In genomic region chr5:142915038-142915437, GRCh38 we compare ENCODE assay signal across 6 cellular contexts.
"Had no signal": no experiment of that assay in that cellular context is flagged by ENCODE, and none has a peak within 500 bp of the region (broad histone marks: within the 10 kb centered on the region; RNA-seq: fewer than 3 reads in every experiment).

No MANE protein-coding gene starts in this region.

- H3K4me2 ChIP-seq: GM23338 had no signal

- H3K9ac ChIP-seq: GM23248 had no signal

- H2AFZ ChIP-seq: GM23248, GM23338 had no signal

- H3K4me3 ChIP-seq: GM23248, GM23338, HAP-1 had no signal

- DNase-seq: GOT3, HCEC 1CT, HFFc6 had no signal

- H3K9me3 ChIP-seq: HAP-1 had no signal

- H3K27ac ChIP-seq: GM23248 had no signal

- H3K36me3 ChIP-seq: HAP-1 had no signal
